1 cellular context compared by ENCODE assay signal in the genomic region with DNA sequence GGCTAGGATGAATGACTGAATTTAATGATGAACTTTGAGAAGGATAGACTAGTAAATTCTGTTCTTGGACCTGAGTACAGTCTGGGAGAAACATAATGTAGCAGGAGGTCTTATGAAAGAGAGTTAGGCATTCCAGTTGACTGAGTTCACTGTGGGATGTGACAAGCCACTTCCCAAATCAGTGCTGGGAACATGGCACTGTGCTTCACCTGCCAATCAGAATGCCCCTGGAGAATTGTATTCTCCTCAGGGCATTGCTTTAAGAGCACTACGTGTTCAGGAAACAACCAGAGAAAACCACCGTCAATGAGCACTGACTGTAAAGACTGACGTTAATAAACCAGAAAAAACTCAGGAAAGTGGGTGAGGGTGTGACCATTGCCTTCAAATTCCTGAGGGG.
TF ChIP-seq lines count a peak whose summit lies in the region.

No MANE protein-coding gene starts in this region.

TF ChIP-seq in IMR-90, 13 proteins besides CTCF, POLR2A, EP300 and RAD21 (continued from another document):
- no peak for TF ChIP-seq MXI1 (IDR thresholded peaks at IDR 0.05; ENCODE audit: borderline replicate concordance, low read depth, low read length)
- no peak for TF ChIP-seq CHD1 (IDR thresholded peaks at IDR 0.05; ENCODE audit: low read depth, low read length)
- TF ChIP-seq FOS (IDR thresholded peaks at IDR 0.05; ENCODE audit: low read depth, low read length), result no peak
- TF ChIP-seq CEBPB (IDR thresholded peaks at IDR 0.05; ENCODE audit: low read depth, low read length), result no peak
- no peak for TF ChIP-seq NFE2L2 (IDR thresholded peaks at IDR 0.05; ENCODE audit: low read depth, low read length)
- TF ChIP-seq, protein P1, sequence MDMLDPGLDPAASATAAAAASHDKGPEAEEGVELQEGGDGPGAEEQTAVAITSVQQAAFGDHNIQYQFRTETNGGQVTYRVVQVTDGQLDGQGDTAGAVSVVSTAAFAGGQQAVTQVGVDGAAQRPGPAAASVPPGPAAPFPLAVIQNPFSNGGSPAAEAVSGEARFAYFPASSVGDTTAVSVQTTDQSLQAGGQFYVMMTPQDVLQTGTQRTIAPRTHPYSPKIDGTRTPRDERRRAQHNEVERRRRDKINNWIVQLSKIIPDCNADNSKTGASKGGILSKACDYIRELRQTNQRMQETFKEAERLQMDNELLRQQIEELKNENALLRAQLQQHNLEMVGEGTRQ (IDR thresholded peaks at IDR 0.05; ENCODE audit: low read depth, low read length), result no peak
- TF ChIP-seq MAFK (IDR thresholded peaks at IDR 0.05; ENCODE audit: low read depth, low read length), result no peak
- no peak for TF ChIP-seq SMC3 (IDR thresholded peaks at IDR 0.05; ENCODE audit: low read depth, low read length)
- no peak for TF ChIP-seq RFX5 (IDR thresholded peaks at IDR 0.05; ENCODE audit: low read depth, low read length)
- no peak for TF ChIP-seq MAZ (IDR thresholded peaks at IDR 0.05; ENCODE audit: borderline replicate concordance, low read depth, low read length)
- TF ChIP-seq RCOR1 (IDR thresholded peaks at IDR 0.05; ENCODE audit: insufficient replicate concordance, low read length), result no peak
